Comparison of ENCODE assay signal across 12 cellular contexts in genomic region chr17:19461139-19461538, GRCh38. TPM values are rescaled to one million over a fixed set of nuclear protein-coding genes. Genes with fewer than 3 reads are reported as not detected.
DNase-seq lines count a peak whose midpoint lies in the region; ATAC-seq, FAIRE-seq and TF ChIP-seq lines count a peak whose summit lies in the region.
"Had no signal": no experiment of that assay in that cellular context is flagged by ENCODE, and none has a peak within 500 bp of the region (broad histone marks: within the 10 kb centered on the region; RNA-seq: fewer than 3 reads in every experiment).

No MANE protein-coding gene starts in this region.

- intact Hi-C loops in activated CD8-positive, alpha-beta T cell treated with anti-CD3 and anti-CD28 coated beads for 36 hours (cut with micrococcal nuclease), result no loop called here
- intact Hi-C loops in pancreas (cut with DNase I), result no loop called here

- ATAC-seq in activated CD8-positive, alpha-beta T cell treated with anti-CD3 and anti-CD28 coated beads for 36 hours, result no peak
- no peak for ATAC-seq in pancreas
- no peak for ATAC-seq in HG02852 (IDR thresholded peaks at IDR 0.05; ENCODE audit: unreplicated experiment)
- ATAC-seq: right cardiac atrium had no signal

- H3K4me3 ChIP-seq in HUES6 (ENCODE audit: low read depth, low read length) (peak overlapping the region; percentile 13; the same call in 1 of the 2 replicates), iPS-18a (ENCODE audit: low read length) (peak overlapping the region; percentile 40), thymus (ENCODE audit: low read length) (no peak overlapping the region), pancreas (no peak overlapping the region)
- H3K4me3 ChIP-seq: PC-9 had no signal

- H3K4me1 ChIP-seq in HUES6 (ENCODE audit: control insufficient read depth, insufficient read depth, low read length) (peaks cover 64% of the 10 kb centered on the region), iPS-18a (ENCODE audit: control insufficient read depth, low read depth, low read length) (peaks cover 68% of the 10 kb centered on the region), thymus (ENCODE audit: control insufficient read depth, insufficient read depth, low read length) (peaks cover 11% of the 10 kb centered on the region), pancreas (no peaks in the 10 kb centered on the region)

- H3K27me3 ChIP-seq in HUES6 (ENCODE audit: control insufficient read depth, insufficient read depth, low read length), result no peaks in the 10 kb centered on the region
- no peaks in the 10 kb centered on the region for H3K27me3 ChIP-seq in iPS-18a (ENCODE audit: control insufficient read depth, insufficient read depth, low read length)
- H3K27me3 ChIP-seq in thymus (ENCODE audit: control insufficient read depth, insufficient read depth), result no peaks in the 10 kb centered on the region
- H3K27me3 ChIP-seq in pancreas, result no peaks in the 10 kb centered on the region

- no peaks in the 10 kb centered on the region for H3K36me3 Mint-ChIP-seq in activated CD8-positive, alpha-beta T cell treated with anti-CD3 and anti-CD28 coated beads for 36 hours (ENCODE audit: low read depth)
- H3K36me3 Mint-ChIP-seq: activated naive CD4-positive, alpha-beta T cell treated with anti-CD3 and anti-CD28 coated beads, Interleukin-2, amount 50 U/mL, for 24 hours had no signal

- DNase-seq in NCI-H526 treated with DMSO at 0.1 percent for 48 hours (lab: John Stamatoyannopoulos, UW) (peak; percentile 47), pancreas (no peak)
- no peak for DNase-seq in activated CD8-positive, alpha-beta T cell treated with anti-CD3 and anti-CD28 coated beads for 36 hours
- DNase-seq: activated CD4-positive, alpha-beta T cell treated with anti-CD3 and anti-CD28 coated beads, Interleukin-2, amount 50 U/mL, for 48 hours; NCI-H2107; PC-9 had no signal

- H3K27me3 Mint-ChIP-seq in activated CD8-positive, alpha-beta T cell treated with anti-CD3 and anti-CD28 coated beads for 36 hours, result no peaks in the 10 kb centered on the region
- H3K27me3 Mint-ChIP-seq: activated naive CD4-positive, alpha-beta T cell treated with anti-CD3 and anti-CD28 coated beads, Interleukin-2, amount 50 U/mL, for 24 hours had no signal

- POLR2A ChIA-PET in activated CD8-positive, alpha-beta T cell treated with anti-CD3 and anti-CD28 coated beads for 36 hours (lab: Charles Lee), result no interaction called here

- H3K9ac ChIP-seq in HUES6 (ENCODE audit: low read length), result peak overlapping the region; percentile 73
- H3K9ac ChIP-seq in iPS-18a (ENCODE audit: low read length), result no peak overlapping the region

- no peaks in the 10 kb centered on the region for H3K9me3 Mint-ChIP-seq in activated CD8-positive, alpha-beta T cell treated with anti-CD3 and anti-CD28 coated beads for 36 hours
- H3K9me3 Mint-ChIP-seq: activated naive CD4-positive, alpha-beta T cell treated with anti-CD3 and anti-CD28 coated beads, Interleukin-2, amount 50 U/mL, for 24 hours had no signal

- no peak for TF ChIP-seq CTCF in activated CD8-positive, alpha-beta T cell treated with anti-CD3 and anti-CD28 coated beads for 36 hours (IDR thresholded peaks at IDR 0.05)
- no peak for TF ChIP-seq CTCF in pancreas (IDR thresholded peaks at IDR 0.05)

- H3K36me3 ChIP-seq in HUES6 (ENCODE audit: control insufficient read depth, insufficient read depth, low read length) (no peaks in the 10 kb centered on the region), iPS-18a (ENCODE audit: control insufficient read depth, low read depth, low read length) (no peaks in the 10 kb centered on the region), thymus (ENCODE audit: control insufficient read depth, insufficient read depth) (no peaks in the 10 kb centered on the region), pancreas (no peaks in the 10 kb centered on the region)

- CTCF ChIA-PET in activated CD8-positive, alpha-beta T cell treated with anti-CD3 and anti-CD28 coated beads for 36 hours (lab: Charles Lee), result interaction anchor here (3.0 to 3.1 kb wide), 2 partner anchors 13 to 98 kb away, joined by 12 to 17 read pairs; partner anchors contain the start of gene B9D1

- no peak overlapping the region for H3K4me3 Mint-ChIP-seq in activated CD8-positive, alpha-beta T cell treated with anti-CD3 and anti-CD28 coated beads for 36 hours
- H3K4me3 Mint-ChIP-seq: activated naive CD4-positive, alpha-beta T cell treated with anti-CD3 and anti-CD28 coated beads, Interleukin-2, amount 50 U/mL, for 24 hours had no signal

- FAIRE-seq in pancreas (lab: Jason Lieb, UNC), result no peak

- H3K4me1 Mint-ChIP-seq in activated CD8-positive, alpha-beta T cell treated with anti-CD3 and anti-CD28 coated beads for 36 hours (ENCODE audit: low read depth), result peaks cover 33% of the 10 kb centered on the region

- peak overlapping the region; percentile 95 for H3K27ac ChIP-seq in HUES6 (ENCODE audit: low read depth, low read length)
- peak overlapping the region; percentile 36 for H3K27ac ChIP-seq in iPS-18a (ENCODE audit: low read length)
- peak overlapping the region; percentile 8 for H3K27ac ChIP-seq in thymus (ENCODE audit: low read depth)
- H3K27ac ChIP-seq in pancreas, result no peak overlapping the region
- H3K27ac ChIP-seq: PC-9 had no signal

- H3K27ac Mint-ChIP-seq in activated CD8-positive, alpha-beta T cell treated with anti-CD3 and anti-CD28 coated beads for 36 hours, result no peak overlapping the region
- H3K27ac Mint-ChIP-seq: activated naive CD4-positive, alpha-beta T cell treated with anti-CD3 and anti-CD28 coated beads, Interleukin-2, amount 50 U/mL, for 24 hours had no signal

- no peaks in the 10 kb centered on the region for H3K9me3 ChIP-seq in HUES6 (ENCODE audit: control insufficient read depth, insufficient read depth, low read depth, low read length)
- H3K9me3 ChIP-seq in iPS-18a (ENCODE audit: control insufficient read depth, low read depth, low read length), result no peaks in the 10 kb centered on the region
- H3K9me3 ChIP-seq in thymus (ENCODE audit: control insufficient read depth), result no peaks in the 10 kb centered on the region
- no peaks in the 10 kb centered on the region for H3K9me3 ChIP-seq in pancreas

RNA-seq across cellular contexts. Expression of gene RNF112, which starts 50.1 kb away (rescaled TPM):
- polyA plus RNA-seq in thymus, result 0.98 TPM
- under 1 TPM; 0.34 to 0.63 TPM for total RNA-seq in activated CD8-positive, alpha-beta T cell treated with anti-CD3 and anti-CD28 coated beads for 36 hours
- total RNA-seq in pancreas, result 1 to 10 TPM in 1 of 6 donors, under 1 TPM in 5; 0.34 to 1.2 (median 0.46) TPM
- polyA plus RNA-seq in pancreas, result 1 to 10 TPM; 1.2 to 3.0 TPM

Comparison
In these comparisons a context has a peak if more than half of its experiments do, and no peak if none do; other contexts are left out.
1. H3K27ac ChIP-seq: peak in HUES6 (single experiment), iPS-18a (single experiment) and thymus (single experiment); none in pancreas (0 of 4).
2. H3K4me3 ChIP-seq: peak in HUES6 (single experiment) and iPS-18a (single experiment); none in thymus (single experiment) and pancreas (0 of 4).